In the genomic region with DNA sequence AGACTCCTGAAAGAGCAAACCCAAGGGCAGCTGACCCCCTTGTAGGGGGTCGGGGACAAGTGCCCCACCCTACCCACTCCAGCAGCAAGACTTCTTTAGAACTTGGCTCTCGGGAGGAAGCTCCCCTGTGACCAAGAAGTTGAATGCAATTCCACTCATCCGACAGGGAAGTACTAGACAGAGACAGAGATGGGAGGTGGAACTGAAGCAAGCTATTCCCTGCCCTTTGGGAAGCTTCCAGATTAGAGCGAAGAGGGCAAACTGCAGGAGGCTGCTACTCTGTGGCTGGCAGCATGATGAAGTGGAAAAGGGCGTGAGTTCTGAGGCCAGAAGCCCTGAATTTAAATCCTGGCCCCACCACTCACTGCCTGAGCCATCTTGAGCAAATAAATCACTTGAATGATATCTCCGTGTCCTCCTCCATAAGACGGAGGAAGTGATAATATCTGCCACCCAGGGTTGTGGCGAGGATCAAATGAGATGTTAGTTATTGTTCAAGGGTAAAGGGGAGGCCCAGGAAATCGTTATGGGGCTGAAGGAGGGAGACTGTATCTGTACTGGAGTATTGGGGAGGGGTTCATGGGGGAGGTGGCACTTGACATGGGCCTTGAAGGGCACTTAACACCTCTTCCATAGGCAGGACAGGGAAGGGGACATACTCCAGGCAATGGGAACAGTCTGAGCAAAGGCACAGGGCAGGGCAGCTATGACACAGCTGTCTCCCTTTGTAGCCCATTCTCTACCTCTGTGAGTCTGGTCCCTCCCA, we compare ENCODE assay signal across 11 cellular contexts. TPM values are rescaled to one million over a fixed set of nuclear protein-coding genes. Genes with fewer than 3 reads are reported as not detected.
DNase-seq lines count a peak whose midpoint lies in the region; ATAC-seq and TF ChIP-seq lines count a peak whose summit lies in the region.
"Had no signal": no experiment of that assay in that cellular context is flagged by ENCODE, and none has a peak within 500 bp of the region (broad histone marks: within the 10 kb centered on the region; RNA-seq: fewer than 3 reads in every experiment).

No MANE protein-coding gene starts in this region.

- peak; percentile 91 for DNase-seq in Jurkat, Clone E6-1 (ENCODE audit: low read depth, low spot score)
- DNase-seq in UCSD-AML1 (lab: John Stamatoyannopoulos, UW; ENCODE audit: unreplicated experiment) (peak; percentile 45), nephron progenitor cell (no peak), brain microvascular endothelial cell (no peak), NCI-H524 treated with DMSO at 0.1 percent for 48 hours (lab: John Stamatoyannopoulos, UW) (no peak)
- DNase-seq in activated naive CD8-positive, alpha-beta T cell treated with anti-CD3 and anti-CD28 coated beads for 36 hours, result no peak
- DNase-seq: activated CD4-positive, CD25-positive, alpha-beta regulatory T cell; NCI-H446 had no signal

- no peaks in the 10 kb centered on the region for H3K27me3 Mint-ChIP-seq in activated naive CD8-positive, alpha-beta T cell treated with anti-CD3 and anti-CD28 coated beads for 36 hours
- peaks cover 69% of the 10 kb centered on the region for H3K27me3 Mint-ChIP-seq in nephron progenitor cell (ENCODE audit: low read depth, poor library complexity)

- H3K36me3 ChIP-seq in brain microvascular endothelial cell (replicated peaks), result no peaks in the 10 kb centered on the region

- peak overlapping the region; percentile 79 for H3K27ac Mint-ChIP-seq in activated naive CD8-positive, alpha-beta T cell treated with anti-CD3 and anti-CD28 coated beads for 36 hours
- no peak overlapping the region for H3K27ac Mint-ChIP-seq in nephron progenitor cell

- H3K27me3 ChIP-seq in brain microvascular endothelial cell (replicated peaks), result peaks cover 34% of the 10 kb centered on the region

- ATAC-seq in GM19467 (IDR thresholded peaks at IDR 0.05; ENCODE audit: unreplicated experiment) (no peak), GM21723 (IDR thresholded peaks at IDR 0.05; ENCODE audit: unreplicated experiment) (no peak)

- no peaks in the 10 kb centered on the region for H3K36me3 Mint-ChIP-seq in activated naive CD8-positive, alpha-beta T cell treated with anti-CD3 and anti-CD28 coated beads for 36 hours
- no peaks in the 10 kb centered on the region for H3K36me3 Mint-ChIP-seq in nephron progenitor cell (ENCODE audit: low read depth)

- no peaks in the 10 kb centered on the region for H3K9me3 Mint-ChIP-seq in activated naive CD8-positive, alpha-beta T cell treated with anti-CD3 and anti-CD28 coated beads for 36 hours
- H3K9me3 Mint-ChIP-seq in nephron progenitor cell, result no peaks in the 10 kb centered on the region

- in situ Hi-C loops in brain microvascular endothelial cell (cut with HindIII; ENCODE audit: low pct_ligation_motif_present, low sequenced_read_pairs), result no loop called here

- H3K4me3 ChIP-seq in Jurkat, Clone E6-1 (ENCODE audit: low read length), result peak overlapping the region; percentile 32
- H3K4me3 ChIP-seq in brain microvascular endothelial cell (ENCODE audit: low read depth, low read length), result no peak overlapping the region

- H3K27ac ChIP-seq in brain microvascular endothelial cell, result no peak overlapping the region
- H3K27ac ChIP-seq: HL-60 had no signal

- H3K4me3 Mint-ChIP-seq in activated naive CD8-positive, alpha-beta T cell treated with anti-CD3 and anti-CD28 coated beads for 36 hours, result peak overlapping the region; percentile 69
- H3K4me3 Mint-ChIP-seq in nephron progenitor cell, result peak overlapping the region; percentile 76

- no peak for TF ChIP-seq CTCF in nephron progenitor cell (IDR thresholded peaks at IDR 0.05)
- TF ChIP-seq CTCF in brain microvascular endothelial cell (IDR thresholded peaks at IDR 0.05; ENCODE audit: low read depth, low read length, missing control alignments), result no peak

- peaks cover 53% of the 10 kb centered on the region for H3K4me1 Mint-ChIP-seq in activated naive CD8-positive, alpha-beta T cell treated with anti-CD3 and anti-CD28 coated beads for 36 hours
- peaks cover 55% of the 10 kb centered on the region for H3K4me1 Mint-ChIP-seq in nephron progenitor cell

RNA-seq across cellular contexts. Expression of gene DGKZ, which starts 16.2 kb away (rescaled TPM):
- polyA plus RNA-seq in Jurkat, Clone E6-1 (2012; ENCODE audit: insufficient read depth, insufficient read length), result 134 TPM
- 100 to 1,000 TPM in 1 of 2 experiments, 10 to 100 TPM in 1; 100.0 to 101 TPM for total RNA-seq in activated naive CD8-positive, alpha-beta T cell treated with anti-CD3 and anti-CD28 coated beads for 36 hours

RNA-seq across cellular contexts. Expression of gene MDK, which starts 50.4 kb away (rescaled TPM):
- polyA plus RNA-seq in Jurkat, Clone E6-1 (2012; ENCODE audit: insufficient read depth, insufficient read length), result 23.2 TPM
- total RNA-seq in activated naive CD8-positive, alpha-beta T cell treated with anti-CD3 and anti-CD28 coated beads for 36 hours, result 1 to 10 TPM; 3.4 to 3.6 TPM

RNA-seq across cellular contexts. Expression of gene CREB3L1, which starts 53.6 kb away (rescaled TPM):
- 1.3 TPM for polyA plus RNA-seq in Jurkat, Clone E6-1 (2012; ENCODE audit: insufficient read depth, insufficient read length)
- total RNA-seq in activated naive CD8-positive, alpha-beta T cell treated with anti-CD3 and anti-CD28 coated beads for 36 hours, result under 1 TPM in 1 of 2 experiments, not detected in 1; 0.12 TPM

Comparison
In these comparisons a context has a peak if more than half of its experiments do, and no peak if none do; other contexts are left out.
1. DNase-seq: peak in Jurkat, Clone E6-1 (single experiment) and UCSD-AML1 (single experiment); none in activated naive CD8-positive, alpha-beta T cell treated with anti-CD3 and anti-CD28 coated beads for 36 hours (single experiment), nephron progenitor cell (single experiment), brain microvascular endothelial cell (single experiment) and NCI-H524 treated with DMSO at 0.1 percent for 48 hours (single experiment).